24 cellular contexts compared by ENCODE assay signal in the genomic region with DNA sequence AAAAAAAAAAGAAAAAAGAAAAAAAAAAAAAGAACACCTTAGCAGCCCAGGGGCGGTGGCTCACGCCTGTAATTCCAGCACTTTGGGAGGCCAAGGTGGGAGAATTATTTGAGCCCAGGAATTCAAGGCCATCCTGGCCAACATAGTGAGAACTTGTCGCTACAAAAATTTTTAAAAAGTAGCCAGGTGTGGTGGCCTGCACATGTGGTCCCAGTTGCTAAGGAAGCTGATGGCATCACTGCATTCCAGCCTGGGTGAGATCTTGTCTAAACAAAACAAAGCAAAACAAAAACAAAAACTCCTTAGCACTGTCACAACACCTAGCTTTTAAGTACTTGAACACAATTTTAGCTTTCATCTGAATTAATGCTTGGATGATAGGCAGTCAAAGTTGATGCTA.
"Had no signal": no experiment of that assay in that cellular context is flagged by ENCODE, and none has a peak within 500 bp of the region (broad histone marks: within the 10 kb centered on the region; RNA-seq: fewer than 3 reads in every experiment).

No MANE protein-coding gene starts in this region.

- H3K9me3 ChIP-seq: MG63, SJSA1 had no signal

- H3K27ac ChIP-seq: SJSA1, SK-N-MC had no signal

- DNase-seq: IMR-90, Karpas-422, KG1, MG63, NCI-H1092, NCI-H1105 treated with DMSO at 0.1 percent for 48 hours, NCI-H1417 treated with DMSO at 0.1 percent for 48 hours, NCI-H146, NCI-H1694 treated with DMSO at 0.1 percent for 48 hours, NCI-H2029, NCI-H2081 treated with DMSO at 0.1 percent for 48 hours, NCI-H2171, NCI-H226, NCI-H446, NCI-H510A, NCI-H524 treated with DMSO at 0.1 percent for 48 hours, NCI-H69, NCI-H774, Right ventricle myocardium superior, RPMI8226, SIG-M5 had no signal

- H3K36me3 ChIP-seq: MG63, SJSA1 had no signal

- H3K27me3 ChIP-seq: MG63, SJSA1 had no signal

- H3K4me3 ChIP-seq: MG63, SJSA1, SK-N-MC had no signal

- ATAC-seq: HepG2 had no signal
